ENCODE assay signal across 23 cellular contexts in genomic region chr11:119619665-119620064, GRCh38.
DNase-seq lines count a peak whose midpoint lies in the region; ATAC-seq and TF ChIP-seq lines count a peak whose summit lies in the region.
"Had no signal": no experiment of that assay in that cellular context is flagged by ENCODE, and none has a peak within 500 bp of the region (broad histone marks: within the 10 kb centered on the region; RNA-seq: fewer than 3 reads in every experiment).

No MANE protein-coding gene starts in this region.

- H3K36me3 Mint-ChIP-seq in CD14-positive monocyte (peaks cover 0 to 7% of the 10 kb centered on the region in 2 donors), naive B cell (no peaks in the 10 kb centered on the region)

- peak; percentile 45 for ATAC-seq in GM19452 (IDR thresholded peaks at IDR 0.05; ENCODE audit: unreplicated experiment)
- peak; percentile 38 for ATAC-seq in HG03196 (IDR thresholded peaks at IDR 0.05; ENCODE audit: unreplicated experiment)
- peak in 1 of 2 donors; percentile 34 for ATAC-seq in naive B cell (ENCODE audit: low read depth in 2 of 2)
- no peak for ATAC-seq in GM19395 (IDR thresholded peaks at IDR 0.05; ENCODE audit: unreplicated experiment)
- ATAC-seq: K562, Panc1 had no signal

- H2AFZ ChIP-seq in GM23248, result no peak overlapping the region

- peaks cover 21% of the 10 kb centered on the region for H3F3A ChIP-seq in GM23248 (ENCODE audit: insufficient read depth)

- no peak overlapping the region for H3K27ac ChIP-seq in GM23248
- H3K27ac ChIP-seq: epithelial cell of prostate, left ventricle myocardium inferior, uterus had no signal

- no peak overlapping the region for H3K4me3 ChIP-seq in GM23248
- H3K4me3 ChIP-seq: K562, left ventricle myocardium inferior, uterus had no signal

- H3K9me3 Mint-ChIP-seq in CD14-positive monocyte, result peaks cover 0 to 3% (median 0%) of the 10 kb centered on the region in 7 donors
- no peaks in the 10 kb centered on the region for H3K9me3 Mint-ChIP-seq in naive B cell

- H3K79me2 ChIP-seq in GM23248 (ENCODE audit: insufficient read depth), result no peaks in the 10 kb centered on the region

- H3K27me3 ChIP-seq in GM23248 (replicated peaks; ENCODE audit: insufficient read depth), result no peaks in the 10 kb centered on the region
- H3K27me3 ChIP-seq: uterus had no signal

- H3K4me1 Mint-ChIP-seq in CD14-positive monocyte (peaks cover 49% of the 10 kb centered on the region), naive B cell (peaks cover 4 to 13% (median 5%) of the 10 kb centered on the region in 3 donors)

- 3 to 5% methylated on average over 3 of the region's 3 CpGs for WGBS in GM23248 (ENCODE audit: low coverage in 1 of 2, low lambda C conversion rate in 2 of 2, missing lambda C conversion rate in 2 of 2), 2 experiments

- peak overlapping the region in 4 of 7 donors; percentile 1 to 69 (median 7) for H3K27ac Mint-ChIP-seq in CD14-positive monocyte
- H3K27ac Mint-ChIP-seq in naive B cell, result peak overlapping the region in 5 of 6 donors; percentile 28 to 86 (median 74)

- H3K9me3 ChIP-seq in GM23248 (ENCODE audit: low read depth), result no peaks in the 10 kb centered on the region
- H3K9me3 ChIP-seq: left ventricle myocardium inferior, uterus had no signal

- peaks cover 2 to 3% (median 2%) of the 10 kb centered on the region in 3 donors for H3K27me3 Mint-ChIP-seq in CD14-positive monocyte (ENCODE audit: low read depth in 3 of 3)
- peaks cover 0 to 23% (median 9%) of the 10 kb centered on the region in 3 donors for H3K27me3 Mint-ChIP-seq in naive B cell

- in situ Hi-C loops in GM23248 (cut with MboI), result no loop called here

- H3K9me2 ChIP-seq in GM23248 (ENCODE audit: insufficient read depth), result no peaks in the 10 kb centered on the region

- intact Hi-C loops in CD14-positive monocyte (cut with micrococcal nuclease), result loop anchor here (5.0 to 10.0 kb wide), 3 partner anchors 82 to 135 kb away; no protein-coding TSS in a partner anchor

- no peaks in the 10 kb centered on the region for H4K20me1 ChIP-seq in GM23248 (ENCODE audit: insufficient read depth)

- H3K4me1 ChIP-seq in GM23248 (ENCODE audit: insufficient read depth), result peaks cover 16% of the 10 kb centered on the region
- H3K4me1 ChIP-seq: left ventricle myocardium inferior, uterus had no signal

- no peak overlapping the region for H3K4me2 ChIP-seq in GM23248 (ENCODE audit: unreplicated experiment)

- DNase-seq in CD14-positive monocyte (ENCODE audit: low spot score), result no peak
- DNase-seq in naive B cell, result peak; percentile 4
- no peak for DNase-seq in islet precursor cell
- DNase-seq in midbrain (lab: John Stamatoyannopoulos, UW), result no peak
- no peak for DNase-seq in GM23248
- DNase-seq: activated CD4-positive, alpha-beta T cell treated with anti-CD3 and anti-CD28 coated beads, Interleukin-2, amount 50 U/mL, for 1 hour; activated naive CD4-positive, alpha-beta T cell treated with Interleukin-2 at 50 U/mL for 16 hours; effector CD8-positive, alpha-beta T cell; left ventricle myocardium inferior; NCI-H1105 treated with DMSO at 0.1 percent for 48 hours; NCI-H2029 treated with DMSO at 0.1 percent for 48 hours; NCI-H2227 treated with DMSO at 0.1 percent for 48 hours; NCI-H526 treated with DMSO at 0.1 percent for 48 hours; occipital lobe; SHP77 treated with DMSO at 0.1 percent for 48 hours; stimulated activated naive CD4-positive, alpha-beta T cell treated with Interleukin-2 at 50 U/mL for 16 hours; uterus had no signal

- no peak for TF ChIP-seq CTCF in CD14-positive monocyte (IDR thresholded peaks at IDR 0.05)

- no peak overlapping the region for H3K4me3 Mint-ChIP-seq in CD14-positive monocyte
- H3K4me3 Mint-ChIP-seq in naive B cell, result no peak overlapping the region

- no peak overlapping the region for H3K9ac ChIP-seq in GM23248

- H3K36me3 ChIP-seq in GM23248 (ENCODE audit: low read depth), result no peaks in the 10 kb centered on the region
- H3K36me3 ChIP-seq: left ventricle myocardium inferior, uterus had no signal
